ENCODE assay signal across 1 cellular context in the genomic region with DNA sequence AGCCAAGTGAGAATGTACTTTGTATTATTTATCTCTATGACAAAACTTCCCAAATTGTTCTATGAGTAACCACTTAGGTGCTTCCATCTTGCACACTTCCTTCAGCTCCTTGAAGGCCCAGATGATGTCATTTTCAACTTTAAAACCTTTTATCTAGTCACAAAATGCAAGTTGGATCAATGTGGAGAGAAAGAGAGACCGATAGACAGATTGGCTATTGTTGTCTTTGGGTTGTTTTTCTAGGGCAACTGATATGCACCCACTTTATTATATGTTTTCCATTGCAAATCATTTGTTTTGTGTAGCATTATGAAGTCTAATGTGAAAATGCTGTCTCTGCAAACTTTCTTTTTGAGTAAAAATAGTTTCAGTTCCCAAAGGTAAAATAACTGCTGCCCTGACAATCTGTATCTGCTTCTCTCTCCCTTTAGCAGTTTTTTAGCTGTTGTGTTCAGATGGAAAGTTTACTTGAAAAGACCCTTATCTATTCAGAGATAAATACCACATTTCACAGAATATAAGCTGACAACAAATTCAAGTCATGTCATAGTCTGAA.
TF ChIP-seq lines count a peak whose summit lies in the region.

No MANE protein-coding gene starts in this region.

TF ChIP-seq in K562, 482 proteins besides CTCF, POLR2A, EP300 and RAD21 (continued from another document and continues in another):
- TF ChIP-seq AFF1 (IDR thresholded peaks at IDR 0.05; ENCODE audit: low read depth in 1 of 2, partially characterized antibody in 2 of 2) (peak; percentile 32 to 64), MEF2A (IDR thresholded peaks at IDR 0.05; ENCODE audit: control insufficient read depth, low read depth, low read length) (peak; percentile 92), CHAMP1 (IDR thresholded peaks at IDR 0.05) (peak; percentile 37), MECOM (CRISPR knock-in tag; IDR thresholded peaks at IDR 0.05) (peak; percentile 64; the same call in 1 of the 2 replicates), GATA2 (CRISPR knock-in tag; IDR thresholded peaks at IDR 0.05) (peak; percentile 40; the same call in 1 of the 2 replicates), HEY1 (CRISPR knock-in tag; IDR thresholded peaks at IDR 0.05; ENCODE audit: borderline replicate concordance) (0 out of 2 replicates have a peak, but pooled peaks have one; percentile 49), MYBL2 (IDR thresholded peaks at IDR 0.05; ENCODE audit: low read depth) (0 out of 2 replicates have a peak, but pooled peaks have one; percentile 33), MYBL2 (CRISPR knock-in tag; IDR thresholded peaks at IDR 0.05; ENCODE audit: borderline replicate concordance) (no peak), RHOXF2B (CRISPR knock-in tag; conservative IDR thresholded peaks at IDR 0.05) (no peak), MYC (IDR thresholded peaks at IDR 0.05; ENCODE audit: low read depth, low read length) (0 out of 2 replicates have a peak, but pooled peaks have one; percentile 10), MYC (CRISPR knock-in tag; IDR thresholded peaks at IDR 0.05; ENCODE audit: borderline replicate concordance, low read depth) (no peak), MIER1 (IDR thresholded peaks at IDR 0.05; ENCODE audit: low read depth) (no peak), BRD9 (IDR thresholded peaks at IDR 0.05; ENCODE audit: low read depth, partially characterized antibody) (peak; percentile 29), STAG1 (CRISPR knock-in tag; IDR thresholded peaks at IDR 0.05; ENCODE audit: borderline replicate concordance) (no peak), FOSL1 (tag; conservative IDR thresholded peaks at IDR 0.05) (peak; percentile 52), ATF7 (IDR thresholded peaks at IDR 0.05) (peak; percentile 92), SMAD3 (CRISPR knock-in tag; conservative IDR thresholded peaks at IDR 0.05) (0 out of 2 replicates have a peak, but pooled peaks have one; percentile 21), VEZF1 (CRISPR knock-in tag; IDR thresholded peaks at IDR 0.05) (peak; percentile 14)
- TF ChIP-seq, protein P1, sequence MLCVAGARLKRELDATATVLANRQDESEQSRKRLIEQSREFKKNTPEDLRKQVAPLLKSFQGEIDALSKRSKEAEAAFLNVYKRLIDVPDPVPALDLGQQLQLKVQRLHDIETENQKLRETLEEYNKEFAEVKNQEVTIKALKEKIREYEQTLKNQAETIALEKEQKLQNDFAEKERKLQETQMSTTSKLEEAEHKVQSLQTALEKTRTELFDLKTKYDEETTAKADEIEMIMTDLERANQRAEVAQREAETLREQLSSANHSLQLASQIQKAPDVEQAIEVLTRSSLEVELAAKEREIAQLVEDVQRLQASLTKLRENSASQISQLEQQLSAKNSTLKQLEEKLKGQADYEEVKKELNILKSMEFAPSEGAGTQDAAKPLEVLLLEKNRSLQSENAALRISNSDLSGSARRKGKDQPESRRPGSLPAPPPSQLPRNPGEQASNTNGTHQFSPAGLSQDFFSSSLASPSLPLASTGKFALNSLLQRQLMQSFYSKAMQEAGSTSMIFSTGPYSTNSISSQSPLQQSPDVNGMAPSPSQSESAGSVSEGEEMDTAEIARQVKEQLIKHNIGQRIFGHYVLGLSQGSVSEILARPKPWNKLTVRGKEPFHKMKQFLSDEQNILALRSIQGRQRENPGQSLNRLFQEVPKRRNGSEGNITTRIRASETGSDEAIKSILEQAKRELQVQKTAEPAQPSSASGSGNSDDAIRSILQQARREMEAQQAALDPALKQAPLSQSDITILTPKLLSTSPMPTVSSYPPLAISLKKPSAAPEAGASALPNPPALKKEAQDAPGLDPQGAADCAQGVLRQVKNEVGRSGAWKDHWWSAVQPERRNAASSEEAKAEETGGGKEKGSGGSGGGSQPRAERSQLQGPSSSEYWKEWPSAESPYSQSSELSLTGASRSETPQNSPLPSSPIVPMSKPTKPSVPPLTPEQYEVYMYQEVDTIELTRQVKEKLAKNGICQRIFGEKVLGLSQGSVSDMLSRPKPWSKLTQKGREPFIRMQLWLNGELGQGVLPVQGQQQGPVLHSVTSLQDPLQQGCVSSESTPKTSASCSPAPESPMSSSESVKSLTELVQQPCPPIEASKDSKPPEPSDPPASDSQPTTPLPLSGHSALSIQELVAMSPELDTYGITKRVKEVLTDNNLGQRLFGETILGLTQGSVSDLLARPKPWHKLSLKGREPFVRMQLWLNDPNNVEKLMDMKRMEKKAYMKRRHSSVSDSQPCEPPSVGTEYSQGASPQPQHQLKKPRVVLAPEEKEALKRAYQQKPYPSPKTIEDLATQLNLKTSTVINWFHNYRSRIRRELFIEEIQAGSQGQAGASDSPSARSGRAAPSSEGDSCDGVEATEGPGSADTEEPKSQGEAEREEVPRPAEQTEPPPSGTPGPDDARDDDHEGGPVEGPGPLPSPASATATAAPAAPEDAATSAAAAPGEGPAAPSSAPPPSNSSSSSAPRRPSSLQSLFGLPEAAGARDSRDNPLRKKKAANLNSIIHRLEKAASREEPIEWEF (CRISPR knock-in tag; IDR thresholded peaks at IDR 0.05), result peak; percentile 75; the same call in 1 of the 2 replicates
- TF ChIP-seq, protein P2, sequence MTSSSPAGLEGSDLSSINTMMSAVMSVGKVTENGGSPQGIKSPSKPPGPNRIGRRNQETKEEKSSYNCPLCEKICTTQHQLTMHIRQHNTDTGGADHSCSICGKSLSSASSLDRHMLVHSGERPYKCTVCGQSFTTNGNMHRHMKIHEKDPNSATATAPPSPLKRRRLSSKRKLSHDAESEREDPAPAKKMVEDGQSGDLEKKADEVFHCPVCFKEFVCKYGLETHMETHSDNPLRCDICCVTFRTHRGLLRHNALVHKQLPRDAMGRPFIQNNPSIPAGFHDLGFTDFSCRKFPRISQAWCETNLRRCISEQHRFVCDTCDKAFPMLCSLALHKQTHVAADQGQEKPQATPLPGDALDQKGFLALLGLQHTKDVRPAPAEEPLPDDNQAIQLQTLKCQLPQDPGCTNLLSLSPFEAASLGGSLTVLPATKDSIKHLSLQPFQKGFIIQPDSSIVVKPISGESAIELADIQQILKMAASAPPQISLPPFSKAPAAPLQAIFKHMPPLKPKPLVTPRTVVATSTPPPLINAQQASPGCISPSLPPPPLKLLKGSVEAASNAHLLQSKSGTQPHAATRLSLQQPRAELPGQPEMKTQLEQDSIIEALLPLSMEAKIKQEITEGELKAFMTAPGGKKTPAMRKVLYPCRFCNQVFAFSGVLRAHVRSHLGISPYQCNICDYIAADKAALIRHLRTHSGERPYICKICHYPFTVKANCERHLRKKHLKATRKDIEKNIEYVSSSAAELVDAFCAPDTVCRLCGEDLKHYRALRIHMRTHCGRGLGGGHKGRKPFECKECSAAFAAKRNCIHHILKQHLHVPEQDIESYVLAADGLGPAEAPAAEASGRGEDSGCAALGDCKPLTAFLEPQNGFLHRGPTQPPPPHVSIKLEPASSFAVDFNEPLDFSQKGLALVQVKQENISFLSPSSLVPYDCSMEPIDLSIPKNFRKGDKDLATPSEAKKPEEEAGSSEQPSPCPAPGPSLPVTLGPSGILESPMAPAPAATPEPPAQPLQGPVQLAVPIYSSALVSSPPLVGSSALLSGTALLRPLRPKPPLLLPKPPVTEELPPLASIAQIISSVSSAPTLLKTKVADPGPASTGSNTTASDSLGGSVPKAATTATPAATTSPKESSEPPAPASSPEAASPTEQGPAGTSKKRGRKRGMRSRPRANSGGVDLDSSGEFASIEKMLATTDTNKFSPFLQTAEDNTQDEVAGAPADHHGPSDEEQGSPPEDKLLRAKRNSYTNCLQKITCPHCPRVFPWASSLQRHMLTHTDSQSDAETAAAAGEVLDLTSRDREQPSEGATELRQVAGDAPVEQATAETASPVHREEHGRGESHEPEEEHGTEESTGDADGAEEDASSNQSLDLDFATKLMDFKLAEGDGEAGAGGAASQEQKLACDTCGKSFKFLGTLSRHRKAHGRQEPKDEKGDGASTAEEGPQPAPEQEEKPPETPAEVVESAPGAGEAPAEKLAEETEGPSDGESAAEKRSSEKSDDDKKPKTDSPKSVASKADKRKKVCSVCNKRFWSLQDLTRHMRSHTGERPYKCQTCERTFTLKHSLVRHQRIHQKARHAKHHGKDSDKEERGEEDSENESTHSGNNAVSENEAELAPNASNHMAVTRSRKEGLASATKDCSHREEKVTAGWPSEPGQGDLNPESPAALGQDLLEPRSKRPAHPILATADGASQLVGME (CRISPR knock-in tag; IDR thresholded peaks at IDR 0.05), result 0 out of 2 replicates have a peak, but pooled peaks have one; percentile 14
- TF ChIP-seq, protein P3, sequence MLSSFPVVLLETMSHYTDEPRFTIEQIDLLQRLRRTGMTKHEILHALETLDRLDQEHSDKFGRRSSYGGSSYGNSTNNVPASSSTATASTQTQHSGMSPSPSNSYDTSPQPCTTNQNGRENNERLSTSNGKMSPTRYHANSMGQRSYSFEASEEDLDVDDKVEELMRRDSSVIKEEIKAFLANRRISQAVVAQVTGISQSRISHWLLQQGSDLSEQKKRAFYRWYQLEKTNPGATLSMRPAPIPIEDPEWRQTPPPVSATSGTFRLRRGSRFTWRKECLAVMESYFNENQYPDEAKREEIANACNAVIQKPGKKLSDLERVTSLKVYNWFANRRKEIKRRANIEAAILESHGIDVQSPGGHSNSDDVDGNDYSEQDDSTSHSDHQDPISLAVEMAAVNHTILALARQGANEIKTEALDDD (IDR thresholded peaks at IDR 0.05), result peak; percentile 12; the same call in 1 of the 2 replicates
- TF ChIP-seq, protein P4, sequence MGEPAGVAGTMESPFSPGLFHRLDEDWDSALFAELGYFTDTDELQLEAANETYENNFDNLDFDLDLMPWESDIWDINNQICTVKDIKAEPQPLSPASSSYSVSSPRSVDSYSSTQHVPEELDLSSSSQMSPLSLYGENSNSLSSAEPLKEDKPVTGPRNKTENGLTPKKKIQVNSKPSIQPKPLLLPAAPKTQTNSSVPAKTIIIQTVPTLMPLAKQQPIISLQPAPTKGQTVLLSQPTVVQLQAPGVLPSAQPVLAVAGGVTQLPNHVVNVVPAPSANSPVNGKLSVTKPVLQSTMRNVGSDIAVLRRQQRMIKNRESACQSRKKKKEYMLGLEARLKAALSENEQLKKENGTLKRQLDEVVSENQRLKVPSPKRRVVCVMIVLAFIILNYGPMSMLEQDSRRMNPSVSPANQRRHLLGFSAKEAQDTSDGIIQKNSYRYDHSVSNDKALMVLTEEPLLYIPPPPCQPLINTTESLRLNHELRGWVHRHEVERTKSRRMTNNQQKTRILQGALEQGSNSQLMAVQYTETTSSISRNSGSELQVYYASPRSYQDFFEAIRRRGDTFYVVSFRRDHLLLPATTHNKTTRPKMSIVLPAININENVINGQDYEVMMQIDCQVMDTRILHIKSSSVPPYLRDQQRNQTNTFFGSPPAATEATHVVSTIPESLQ (CRISPR knock-in tag; IDR thresholded peaks at IDR 0.05), result no peak
- TF ChIP-seq, protein P5, sequence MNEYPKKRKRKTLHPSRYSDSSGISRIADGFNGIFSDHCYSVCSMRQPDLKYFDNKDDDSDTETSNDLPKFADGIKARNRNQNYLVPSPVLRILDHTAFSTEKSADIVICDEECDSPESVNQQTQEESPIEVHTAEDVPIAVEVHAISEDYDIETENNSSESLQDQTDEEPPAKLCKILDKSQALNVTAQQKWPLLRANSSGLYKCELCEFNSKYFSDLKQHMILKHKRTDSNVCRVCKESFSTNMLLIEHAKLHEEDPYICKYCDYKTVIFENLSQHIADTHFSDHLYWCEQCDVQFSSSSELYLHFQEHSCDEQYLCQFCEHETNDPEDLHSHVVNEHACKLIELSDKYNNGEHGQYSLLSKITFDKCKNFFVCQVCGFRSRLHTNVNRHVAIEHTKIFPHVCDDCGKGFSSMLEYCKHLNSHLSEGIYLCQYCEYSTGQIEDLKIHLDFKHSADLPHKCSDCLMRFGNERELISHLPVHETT (CRISPR knock-in tag; conservative IDR thresholded peaks at IDR 0.05 in 1 of 2, IDR thresholded peaks at IDR 0.05 in 1 of 2), result peak in 1 of 2 experiments; percentile 54; a peak in 1 of 4 replicates
